Comparison of ENCODE assay signal across 18 cellular contexts in genomic region chr16:27813591-27813990, GRCh38.
"Had no signal": no experiment of that assay in that cellular context is flagged by ENCODE, and none has a peak within 500 bp of the region (broad histone marks: within the 10 kb centered on the region; RNA-seq: fewer than 3 reads in every experiment).

No MANE protein-coding gene starts in this region.

- DNase-seq: caudate nucleus; cortex of kidney; effector memory CD8-positive, alpha-beta T cell; foreskin melanocyte; heart left ventricle; hippocampal formation; kidney glomerular epithelial cell; mammary epithelial cell; mucosa of descending colon; stimulated activated CD4-positive, alpha-beta T cell treated with anti-CD3 and anti-CD28 coated beads, Interleukin-4, amount 100 ng/mL, for 1 hour; stimulated activated CD8-positive, alpha-beta memory T cell treated with anti-CD3 and anti-CD28 coated beads, Interleukin-4, amount 100 ng/mL, for 48 hours; stimulated activated naive CD8-positive, alpha-beta T cell treated with anti-CD3 and anti-CD28 coated beads, Interleukin-15, Interleukin-2, amounts not matched to agents 100 U/mL and 50 U/mL, for 24 hours had no signal

- H3K4me1 ChIP-seq: heart left ventricle, right atrium auricular region had no signal

- H3K27me3 ChIP-seq: right atrium auricular region, tibial nerve had no signal

- ATAC-seq: effector memory CD8-positive, alpha-beta T cell; heart left ventricle; mucosa of descending colon; naive thymus-derived CD8-positive, alpha-beta T cell; stimulated activated effector memory CD8-positive, alpha-beta T cell treated with anti-CD3 and anti-CD28 coated beads, Interleukin-12 subunit alpha, Interleukin-12 subunit beta, amount 100 ng/mL, for 72 hours; stimulated activated naive CD8-positive, alpha-beta T cell treated with anti-CD3 and anti-CD28 coated beads, Interleukin-15, Interleukin-2, amounts not matched to agents 100 U/mL and 50 U/mL, for 24 hours had no signal

- H3K36me3 ChIP-seq: heart left ventricle, neutrophil, right atrium auricular region, tibial nerve had no signal

- H3K4me3 ChIP-seq: heart left ventricle, mucosa of descending colon, right atrium auricular region, smooth muscle cell, tibial nerve had no signal

- H3K9me3 ChIP-seq: mucosa of descending colon, neutrophil, right atrium auricular region had no signal

- H3K27ac ChIP-seq: heart left ventricle, neutrophil, right atrium auricular region, tibial nerve had no signal
